Comparison of ENCODE assay signal across 10 cellular contexts in genomic region chr11:131033151-131033651, GRCh38.
DNase-seq lines count a peak whose midpoint lies in the region; ATAC-seq and TF ChIP-seq lines count a peak whose summit lies in the region.
"Had no signal": no experiment of that assay in that cellular context is flagged by ENCODE, and none has a peak within 500 bp of the region (broad histone marks: within the 10 kb centered on the region; RNA-seq: fewer than 3 reads in every experiment).

No MANE protein-coding gene starts in this region.

- no peak for ATAC-seq in HG02571 (IDR thresholded peaks at IDR 0.05; ENCODE audit: unreplicated experiment)

- H3K4me1 Mint-ChIP-seq in mesothelial cell of epicardium: no peaks in the 10 kb centered on the region

- H3K9me3 ChIP-seq in HEK293 (ENCODE audit: control insufficient read depth, insufficient read depth, low read depth, low read length): no peaks in the 10 kb centered on the region

- peaks cover 6% of the 10 kb centered on the region for H3K9me3 Mint-ChIP-seq in mesothelial cell of epicardium

- H3K4me3 Mint-ChIP-seq in mesothelial cell of epicardium: no peak overlapping the region

- H3K36me3 ChIP-seq in HEK293 (ENCODE audit: control insufficient read depth in 2 of 2, insufficient read depth in 1 of 2, low read length in 2 of 2): no peaks in the 10 kb centered on the region

- H3K4me1 ChIP-seq in HEK293 (ENCODE audit: control insufficient read depth, insufficient read depth, low read length): no peaks in the 10 kb centered on the region

- H3K27me3 Mint-ChIP-seq in mesothelial cell of epicardium (ENCODE audit: low read depth): peaks cover 22% of the 10 kb centered on the region

- no peak overlapping the region for H3K4me3 ChIP-seq in HEK293 (ENCODE audit: low read depth, low read length)

- H3K27ac ChIP-seq in HEK293 (ENCODE audit: extremely low read depth, low read depth, low read length) (no peak overlapping the region), angular gyrus (ENCODE audit: low read depth, low read length) (peak overlapping the region; percentile 65)
- H3K27ac ChIP-seq: VCaP had no signal

- POLR2A ChIA-PET in HEK293 (lab: Yijun Ruan, JAX) (no interaction called here), HEK293T (lab: Yijun Ruan, JAX) (no interaction called here)

- H3K36me3 Mint-ChIP-seq in mesothelial cell of epicardium: no peaks in the 10 kb centered on the region

- no peak overlapping the region for H3K27ac Mint-ChIP-seq in mesothelial cell of epicardium

- CTCF ChIA-PET in HEK293 (lab: Yijun Ruan, JAX) (interaction anchor here (0.6 kb wide), 1 partner anchor 375 kb away, joined by 3 read pairs; no protein-coding TSS in a partner anchor), HEK293T (lab: Yijun Ruan, JAX) (no interaction called here)

- in situ Hi-C loops in KBM-7 (cut with MboI; ENCODE audit: low pct_unique_long_range_greater_than_20kb, low sequenced_read_pairs): no loop called here

- DNase-seq in A172 (ENCODE audit: low spot score) (peak; percentile 90), iPS-NIHi7 (ENCODE audit: extremely low spot score) (peak; percentile 69), HEK293T (ENCODE audit: extremely low spot score) (no peak), KBM-7 (no peak), mesothelial cell of epicardium (ENCODE audit: low spot score in 2 of 2, unreplicated experiment in 2 of 2) (no peak)
- DNase-seq: NCI-H446 treated with DMSO at 0.1 percent for 48 hours had no signal

- TF ChIP-seq CTCF in HEK293 (tag by site-specific recombination; IDR thresholded peaks at IDR 0.05) (no peak), mesothelial cell of epicardium (IDR thresholded peaks at IDR 0.05; ENCODE audit: unreplicated experiment) (no peak)

TF ChIP-seq in HEK293, 187 proteins besides CTCF, POLR2A, EP300 and RAD21:
- no peak for TF ChIP-seq ZNF292 (tag by site-specific recombination; IDR thresholded peaks at IDR 0.05; ENCODE audit: borderline replicate concordance, low read depth)
- no peak for TF ChIP-seq ZNF2 (tag by site-specific recombination; IDR thresholded peaks at IDR 0.05)
- TF ChIP-seq ZNF223 (tag by site-specific recombination; IDR thresholded peaks at IDR 0.05): no peak
- 0 out of 2 replicates have a peak, but pooled peaks have one; percentile 57 for TF ChIP-seq TRIM28 (IDR thresholded peaks at IDR 0.05; ENCODE audit: borderline replicate concordance, low read length)

TF ChIP-seq in HEK293T, 16 proteins besides CTCF, POLR2A, EP300 and RAD21:
- TF ChIP-seq HDGF (IDR thresholded peaks at IDR 0.05; ENCODE audit: borderline replicate concordance): no peak
- no peak for TF ChIP-seq SUZ12 (IDR thresholded peaks at IDR 0.05)
- TF ChIP-seq LEF1 (IDR thresholded peaks at IDR 0.05; ENCODE audit: borderline replicate concordance): no peak
- no peak for TF ChIP-seq ELF4 (IDR thresholded peaks at IDR 0.05)
- no peak for TF ChIP-seq FOXK2 (IDR thresholded peaks at IDR 0.05)
- TF ChIP-seq ZNF384 (IDR thresholded peaks at IDR 0.05): no peak
- no peak for TF ChIP-seq FOXA1 (IDR thresholded peaks at IDR 0.05)
- no peak for TF ChIP-seq TARDBP (IDR thresholded peaks at IDR 0.05)
- no peak for TF ChIP-seq PKNOX1 (IDR thresholded peaks at IDR 0.05)
- TF ChIP-seq ARNT (IDR thresholded peaks at IDR 0.05): no peak
- TF ChIP-seq NFRKB (IDR thresholded peaks at IDR 0.05): no peak

Comparison
In these comparisons a context has a peak if more than half of its experiments do, and no peak if none do; other contexts are left out.
1. DNase-seq: peak in A172 (single experiment) and iPS-NIHi7 (single experiment); none in HEK293T (single experiment), KBM-7 (single experiment) and mesothelial cell of epicardium (0 of 2).